In the genomic region with DNA sequence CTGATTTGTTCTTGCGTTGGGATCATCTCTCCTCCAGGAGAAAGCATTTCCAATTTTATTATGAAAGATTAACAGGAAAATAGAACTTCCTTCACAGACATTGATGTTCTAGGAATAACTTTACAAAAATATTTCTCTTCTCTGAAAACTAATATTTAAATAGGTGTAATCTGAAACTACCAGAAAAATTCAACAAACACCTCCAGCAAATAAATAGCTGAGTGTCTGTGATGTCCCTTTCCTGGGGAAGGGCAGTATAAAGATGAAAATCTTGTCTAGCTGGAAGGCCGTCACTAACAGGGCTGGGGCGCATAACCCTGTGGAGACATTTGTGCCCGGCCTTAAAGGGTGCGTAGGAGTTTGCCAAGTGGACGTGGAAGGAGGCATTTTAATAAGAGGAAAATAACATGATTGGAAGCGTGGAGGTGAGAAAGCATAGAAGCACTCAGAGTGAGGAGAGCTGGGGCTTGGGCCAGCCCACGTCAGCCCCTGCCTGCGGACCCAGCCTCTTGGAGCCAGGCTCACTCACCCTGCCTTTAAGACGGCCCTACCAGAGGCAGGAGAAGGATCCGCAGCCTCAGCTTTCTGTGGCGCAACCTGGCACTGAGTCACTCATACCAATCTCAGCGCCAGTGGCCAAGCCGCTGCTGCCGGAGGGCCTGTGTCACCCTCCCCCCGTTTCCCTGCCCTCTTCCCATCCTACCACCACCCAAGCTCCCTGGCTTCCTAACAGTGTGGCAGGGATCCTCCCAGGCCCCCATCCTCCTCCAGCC, we compare ENCODE assay signal across 9 cellular contexts.
DNase-seq lines count a peak whose midpoint lies in the region; ATAC-seq and TF ChIP-seq lines count a peak whose summit lies in the region.
"Had no signal": no experiment of that assay in that cellular context is flagged by ENCODE, and none has a peak within 500 bp of the region (broad histone marks: within the 10 kb centered on the region; RNA-seq: fewer than 3 reads in every experiment).

No MANE protein-coding gene starts in this region.

- H3K9me2 ChIP-seq in hepatocyte (replicated peaks; ENCODE audit: insufficient read depth), result no peaks in the 10 kb centered on the region

- H3K27me3 Mint-ChIP-seq in activated CD8-positive, alpha-beta memory T cell treated with anti-CD3 and anti-CD28 coated beads, Interleukin-2, amount 10 ng/mL, durations not matched to agents 7 days and 5 days, result no peaks in the 10 kb centered on the region

- H3K79me2 ChIP-seq in hepatocyte, result no peaks in the 10 kb centered on the region

- TF ChIP-seq CTCF in GM12865 (IDR thresholded peaks at IDR 0.05; ENCODE audit: insufficient read depth, low read depth, low read length, missing control alignments) (no peak), hepatocyte (IDR thresholded peaks at IDR 0.05; ENCODE audit: poor library complexity) (no peak)

- peaks cover 30% of the 10 kb centered on the region for H3K4me1 ChIP-seq in hepatocyte (ENCODE audit: insufficient read depth)

- H3K4me3 ChIP-seq in GM12865 (ENCODE audit: low read depth, low read length), result peak overlapping the region; percentile 66
- H3K4me3 ChIP-seq in hepatocyte, result no peak overlapping the region
- H3K4me3 ChIP-seq: lung had no signal

- WGBS in hepatocyte (ENCODE audit: low lambda C conversion rate, missing lambda C conversion rate), result 72% methylated on average over 13 of the region's 16 CpGs

- H3K9me3 Mint-ChIP-seq in activated CD8-positive, alpha-beta memory T cell treated with anti-CD3 and anti-CD28 coated beads, Interleukin-2, amount 10 ng/mL, durations not matched to agents 7 days and 5 days (ENCODE audit: low read depth), result no peaks in the 10 kb centered on the region

- DNase-seq in GM12865 (ENCODE audit: low read depth) (peak; percentile 62), hepatocyte (ENCODE audit: low spot score) (no peak), HuH-7 (ENCODE audit: low spot score) (no peak), nucleus accumbens (lab: John Stamatoyannopoulos, UW) (no peak), HUDEP-2 (lab: John Stamatoyannopoulos, UW; ENCODE audit: unreplicated experiment in 76 of 76) (no peak)
- DNase-seq in activated CD8-positive, alpha-beta memory T cell treated with anti-CD3 and anti-CD28 coated beads, Interleukin-2, amount 10 ng/mL, durations not matched to agents 7 days and 5 days, result peak; percentile 84

- peak overlapping the region; percentile 93 for H3K4me3 Mint-ChIP-seq in activated CD8-positive, alpha-beta memory T cell treated with anti-CD3 and anti-CD28 coated beads, Interleukin-2, amount 10 ng/mL, durations not matched to agents 7 days and 5 days

- H3K36me3 ChIP-seq in hepatocyte (replicated peaks; ENCODE audit: insufficient read depth, low read depth), result no peaks in the 10 kb centered on the region

- no peaks in the 10 kb centered on the region for H3K9me3 ChIP-seq in hepatocyte (ENCODE audit: low read depth)

- peaks cover 12% of the 10 kb centered on the region for H3K36me3 Mint-ChIP-seq in activated CD8-positive, alpha-beta memory T cell treated with anti-CD3 and anti-CD28 coated beads, Interleukin-2, amount 10 ng/mL, durations not matched to agents 7 days and 5 days

- H3K27me3 ChIP-seq in hepatocyte, result no peaks in the 10 kb centered on the region

- H2AFZ ChIP-seq in hepatocyte, result no peak overlapping the region

- peak overlapping the region; percentile 98 for H3K27ac Mint-ChIP-seq in activated CD8-positive, alpha-beta memory T cell treated with anti-CD3 and anti-CD28 coated beads, Interleukin-2, amount 10 ng/mL, durations not matched to agents 7 days and 5 days

- CTCF ChIA-PET in activated CD8-positive, alpha-beta memory T cell treated with anti-CD3 and anti-CD28 coated beads, Interleukin-2, amount 10 ng/mL, durations not matched to agents 7 days and 5 days (lab: Charles Lee), result interaction anchor here (0.5 to 11.6 kb wide), 23 partner anchors 9 to 514 kb away, joined by 3 to 172 read pairs (median 4); a partner anchor contains a TSS

- no peak overlapping the region for H3K4me2 ChIP-seq in hepatocyte

- H3K27ac ChIP-seq in hepatocyte (peak overlapping the region; percentile 29), temporal lobe (ENCODE audit: low read depth, low read length) (peak overlapping the region; percentile 36)

- peak; percentile 21 for ATAC-seq in HG03521 (IDR thresholded peaks at IDR 0.05; ENCODE audit: unreplicated experiment)
- ATAC-seq in activated CD8-positive, alpha-beta memory T cell treated with anti-CD3 and anti-CD28 coated beads, Interleukin-2, amount 10 ng/mL, durations not matched to agents 7 days and 5 days, result peak; percentile 68

- no peaks in the 10 kb centered on the region for H4K20me1 ChIP-seq in hepatocyte (ENCODE audit: insufficient read depth, poor library complexity, severe bottlenecking)

- peaks cover 76% of the 10 kb centered on the region for H3K4me1 Mint-ChIP-seq in activated CD8-positive, alpha-beta memory T cell treated with anti-CD3 and anti-CD28 coated beads, Interleukin-2, amount 10 ng/mL, durations not matched to agents 7 days and 5 days

Comparison
In these comparisons a context has a peak if more than half of its experiments do, and no peak if none do; other contexts are left out.
1. DNase-seq: peak in GM12865 (single experiment) and activated CD8-positive, alpha-beta memory T cell treated with anti-CD3 and anti-CD28 coated beads, Interleukin-2, amount 10 ng/mL, durations not matched to agents 7 days and 5 days (single experiment); none in hepatocyte (single experiment), HuH-7 (single experiment), nucleus accumbens (0 of 56) and HUDEP-2 (0 of 76).